18 cellular contexts compared by ENCODE assay signal in the genomic region with DNA sequence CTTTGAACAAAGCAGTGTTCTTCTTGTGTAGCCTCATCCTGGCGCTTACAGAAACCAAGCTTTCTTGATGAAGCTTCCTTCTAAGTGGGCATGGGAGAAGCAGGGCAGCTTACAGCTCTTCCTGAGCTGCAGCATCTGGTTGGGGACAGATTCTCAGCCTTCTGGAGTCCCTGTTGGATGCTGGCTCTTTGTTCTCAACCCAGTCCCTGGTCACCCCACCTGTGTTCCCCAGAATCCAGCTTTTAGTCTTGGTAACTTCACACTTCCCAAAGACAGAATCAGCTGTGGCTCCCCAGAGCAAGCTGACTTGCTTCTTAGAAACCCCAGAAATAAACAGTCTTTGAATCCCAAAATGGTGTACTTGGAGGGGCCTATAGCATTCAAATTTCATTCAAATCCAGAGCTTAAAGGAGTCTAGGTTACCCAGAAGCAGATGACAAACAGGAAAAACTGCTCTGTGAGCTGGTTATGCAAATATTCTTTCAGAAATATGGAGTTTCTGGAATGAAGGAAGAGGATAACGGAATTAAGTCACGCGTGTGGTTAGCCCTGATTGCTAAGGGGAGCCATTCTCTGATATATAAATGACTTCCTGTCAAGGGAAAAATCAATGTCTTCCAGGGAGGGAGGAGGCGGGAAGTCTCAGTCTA.
"Had no signal": no experiment of that assay in that cellular context is flagged by ENCODE, and none has a peak within 500 bp of the region (broad histone marks: within the 10 kb centered on the region; RNA-seq: fewer than 3 reads in every experiment).

No MANE protein-coding gene starts in this region.

- H3K27ac Mint-ChIP-seq: immature natural killer cell; naive thymus-derived CD4-positive, alpha-beta T cell; nephron progenitor cell; type B pancreatic cell had no signal

- H3K27me3 ChIP-seq: foreskin keratinocyte, sigmoid colon, uterus had no signal

- H3K36me3 ChIP-seq: prostate gland, sigmoid colon, uterus had no signal

- H3K27me3 Mint-ChIP-seq: type B pancreatic cell had no signal

- H3K4me1 ChIP-seq: foreskin keratinocyte, parathyroid adenoma, prostate gland, sigmoid colon, uterus had no signal

- H3K9me3 ChIP-seq: prostate gland, uterus had no signal

- H3K4me1 Mint-ChIP-seq: naive thymus-derived CD4-positive, alpha-beta T cell; nephron progenitor cell had no signal

- ATAC-seq: left cardiac atrium, left ventricle myocardium superior had no signal

- H3K4me3 ChIP-seq: prostate gland, sigmoid colon, skin epidermis, uterus had no signal

- H3K36me3 Mint-ChIP-seq: type B pancreatic cell had no signal

- H3K4me3 Mint-ChIP-seq: immature natural killer cell; naive thymus-derived CD4-positive, alpha-beta T cell; nephron progenitor cell; type B pancreatic cell had no signal

- H3K27ac ChIP-seq: epithelial cell of prostate, foreskin keratinocyte, parathyroid adenoma, prostate gland, sigmoid colon, skin epidermis, uterus had no signal

- DNase-seq: effector memory CD4-positive, alpha-beta T cell; foreskin keratinocyte; immature natural killer cell; left cardiac atrium; left ventricle myocardium superior; mesendoderm; naive thymus-derived CD4-positive, alpha-beta T cell; nephron progenitor cell; sigmoid colon; stimulated activated CD4-positive, alpha-beta T cell treated with anti-CD3 and anti-CD28 coated beads, Interleukin-2, amount 100 ng/mL, for 24 hours; stimulated activated CD4-positive, alpha-beta T cell treated with anti-CD3 and anti-CD28 coated beads, Interleukin-4, amount 100 ng/mL, for 4 hours; stimulated activated naive CD4-positive, alpha-beta T cell; uterus had no signal
